Comparison of ENCODE assay signal across 8 cellular contexts in genomic region chr12:98514984-98515367, GRCh38. TPM values are rescaled to one million over a fixed set of nuclear protein-coding genes. Genes with fewer than 3 reads are reported as not detected.
A peak's percentile ranks its signal among the peaks of the same experiment; 100 is the strongest.
DNase-seq lines count a peak whose midpoint lies in the region; ATAC-seq and TF ChIP-seq lines count a peak whose summit lies in the region.

No MANE protein-coding gene starts in this region.

- peak overlapping the region; percentile 96 to 99 (median 99) for H3K4me3 Mint-ChIP-seq in naive B cell

- H3K36me3 ChIP-seq in duodenal mucosa (ENCODE audit: control insufficient read depth in 1 of 2, insufficient read depth in 2 of 2, low read length in 2 of 2) = no peaks in the 10 kb centered on the region

- H3K9me3 ChIP-seq in duodenal mucosa (ENCODE audit: control insufficient read depth in 1 of 2, low read length in 2 of 2) = no peaks in the 10 kb centered on the region

- peak overlapping the region; percentile 68 to 96 for H3K9ac ChIP-seq in duodenal mucosa (ENCODE audit: low read depth in 1 of 2, low read length in 2 of 2)

- no peaks in the 10 kb centered on the region for H3K27me3 ChIP-seq in duodenal mucosa (ENCODE audit: control insufficient read depth in 1 of 2, insufficient read depth in 2 of 2, low read length in 2 of 2)

- no peak for ATAC-seq in naive B cell (ENCODE audit: low read depth in 2 of 2)
- ATAC-seq in GM18909 (IDR thresholded peaks at IDR 0.05; ENCODE audit: poor library complexity, unreplicated experiment) = no peak
- ATAC-seq in GM21528 (IDR thresholded peaks at IDR 0.05; ENCODE audit: low FRiP score, unreplicated experiment) = no peak

- peaks cover 0 to 4% of the 10 kb centered on the region in 2 donors for H3K36me3 Mint-ChIP-seq in naive B cell

- H3K9me3 Mint-ChIP-seq in naive B cell = no peaks in the 10 kb centered on the region

- TF ChIP-seq CTCF in AG10803 (conservative IDR thresholded peaks at IDR 0.05; ENCODE audit: low read length) = no peak

- peak overlapping the region; percentile 92 for H3K27ac ChIP-seq in duodenal mucosa (ENCODE audit: low read depth, low read length)

- peaks cover 16 to 54% (median 30%) of the 10 kb centered on the region in 3 donors for H3K4me1 Mint-ChIP-seq in naive B cell

- H3K27ac Mint-ChIP-seq in naive B cell = peak overlapping the region; percentile 96 to 98 (median 98)

- H3K4me3 ChIP-seq in AG10803 (ENCODE audit: low read length) = peak overlapping the region; percentile 95
- H3K4me3 ChIP-seq in duodenal mucosa (ENCODE audit: low read depth in 1 of 2, low read length in 2 of 2) = peak overlapping the region; percentile 77 to 93

- H3K4me1 ChIP-seq in duodenal mucosa (ENCODE audit: control insufficient read depth in 1 of 2, insufficient read depth in 2 of 2, low read length in 2 of 2) = peaks cover 21 to 23% of the 10 kb centered on the region in 2 donors

- H3K27me3 Mint-ChIP-seq in naive B cell = no peaks in the 10 kb centered on the region

- no peak for DNase-seq in AG10803 (ENCODE audit: low read depth)
- peak; percentile 60 for DNase-seq in NCI-H510A (lab: John Stamatoyannopoulos, UW)
- no peak for DNase-seq in naive B cell
- DNase-seq in mesenteric fat pad (ENCODE audit: low spot score) = no peak
- no peak for DNase-seq in NCI-H748 (lab: John Stamatoyannopoulos, UW; ENCODE audit: unreplicated experiment)

RNA-seq across cellular contexts. Expression of gene TMPO, which starts 0.4 kb away (rescaled TPM):
- 10 to 100 TPM; 30.7 to 83.0 (median 77.8) TPM for polyA plus RNA-seq in naive B cell (ENCODE audit: low read depth in 6 of 6)
- 21.7 TPM for total RNA-seq in mesenteric fat pad
